In the genomic region with DNA sequence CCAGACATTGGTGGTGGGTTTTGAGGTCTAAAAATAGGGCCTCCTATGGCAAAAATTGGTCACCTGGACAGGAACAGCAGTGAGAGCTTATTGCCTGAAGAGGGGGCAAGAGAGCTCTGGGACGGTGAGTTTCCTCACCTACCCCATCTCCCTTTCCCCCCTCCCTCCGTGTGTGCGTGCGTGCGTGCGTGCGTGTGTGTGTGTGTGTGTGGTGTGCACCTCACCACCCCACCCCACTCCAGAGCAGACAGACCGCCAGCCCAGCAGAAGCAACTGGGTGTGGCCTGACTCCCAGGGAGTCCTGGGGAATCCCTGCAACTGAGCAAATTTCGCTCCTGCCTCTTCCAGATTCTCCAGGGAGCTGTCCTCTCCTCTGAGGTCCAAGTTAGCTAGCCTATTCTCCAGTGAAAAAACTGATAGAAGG, we compare ENCODE assay signal across 8 cellular contexts. TPM values are rescaled to one million over a fixed set of nuclear protein-coding genes. Genes with fewer than 3 reads are reported as not detected.
DNase-seq lines count a peak whose midpoint lies in the region; ATAC-seq and TF ChIP-seq lines count a peak whose summit lies in the region.

No MANE protein-coding gene starts in this region.

- no peaks in the 10 kb centered on the region for H3K36me3 Mint-ChIP-seq in CD8-positive, alpha-beta T cell

- H3K27me3 Mint-ChIP-seq in CD8-positive, alpha-beta T cell (ENCODE audit: low read depth), result no peaks in the 10 kb centered on the region

- TF ChIP-seq CTCF in CD8-positive, alpha-beta T cell (IDR thresholded peaks at IDR 0.05), result peak; percentile 52
- TF ChIP-seq CTCF in VCaP (conservative IDR thresholded peaks at IDR 0.05) (peak; percentile 63), breast epithelium (IDR thresholded peaks at IDR 0.05) (peak; percentile 40 to 74 (median 67)), kidney epithelial cell (IDR thresholded peaks at IDR 0.05; ENCODE audit: insufficient read depth, low read length, poor library complexity, severe bottlenecking) (peak; percentile 61)

- no peaks in the 10 kb centered on the region for H3K9me3 ChIP-seq in CD8-positive, alpha-beta T cell (ENCODE audit: low read length)
- no peaks in the 10 kb centered on the region for H3K9me3 ChIP-seq in breast epithelium

- H3K4me3 Mint-ChIP-seq in CD8-positive, alpha-beta T cell, result peak overlapping the region; percentile 67

- H3K27ac ChIP-seq in CD8-positive, alpha-beta T cell (ENCODE audit: low read depth, low read length), result peak overlapping the region; percentile 98
- H3K27ac ChIP-seq in VCaP (no peak overlapping the region), breast epithelium (peak overlapping the region; percentile 94 to 99)

- peaks cover 47% of the 10 kb centered on the region for H3K4me1 Mint-ChIP-seq in CD8-positive, alpha-beta T cell (ENCODE audit: low read depth)

- peak; percentile 59 for ATAC-seq in CD8-positive, alpha-beta T cell
- peak; percentile 25 for ATAC-seq in GM21619 (IDR thresholded peaks at IDR 0.05; ENCODE audit: unreplicated experiment)
- ATAC-seq in HG03025 (IDR thresholded peaks at IDR 0.05; ENCODE audit: low FRiP score, unreplicated experiment), result no peak

- H3K9me3 Mint-ChIP-seq in CD8-positive, alpha-beta T cell, result no peaks in the 10 kb centered on the region

- TF ChIP-seq POLR2A in breast epithelium (IDR thresholded peaks at IDR 0.05), result no peak

- intact Hi-C loops in CD8-positive, alpha-beta T cell (cut with DNase I, micrococcal nuclease), result loop anchor here (1.0 to 5.0 kb wide), 8 partner anchors 38 to 346 kb away; a partner anchor contains a TSS
- intact Hi-C loops in breast epithelium (cut with DNase I; ENCODE audit: low total_unique reads), result no loop called here

- H3K4me1 ChIP-seq in CD8-positive, alpha-beta T cell (ENCODE audit: insufficient read depth, low read length), result peaks cover 41% of the 10 kb centered on the region
- peaks cover 0 to 5% of the 10 kb centered on the region in 2 donors for H3K4me1 ChIP-seq in breast epithelium

- CTCF ChIA-PET in CD8-positive, alpha-beta T cell (lab: Charles Lee), result interaction anchor here (0.6 to 15.4 kb wide), 24 partner anchors 8 to 1189 kb away, joined by 3 to 278 read pairs (median 5); a partner anchor contains a TSS

- H3K36me3 ChIP-seq in CD8-positive, alpha-beta T cell (ENCODE audit: insufficient read depth, low read length), result no peaks in the 10 kb centered on the region
- H3K36me3 ChIP-seq in breast epithelium, result no peaks in the 10 kb centered on the region
- no peaks in the 10 kb centered on the region for H3K36me3 ChIP-seq in kidney epithelial cell (ENCODE audit: control insufficient read depth, insufficient read depth, low read length)

- POLR2A ChIA-PET in CD8-positive, alpha-beta T cell (lab: Charles Lee), result interaction anchor here (0.6 to 9.5 kb wide), 10 partner anchors 9 to 112 kb away, joined by 3 to 270 read pairs (median 5); a partner anchor contains a TSS

- DNase-seq in CD8-positive, alpha-beta T cell, result peak; percentile 60 to 90 (median 74)
- peak; percentile 70 for DNase-seq in NCI-H1694 treated with DMSO at 0.1 percent for 48 hours (lab: John Stamatoyannopoulos, UW)
- DNase-seq in breast epithelium (ENCODE audit: low spot score in 2 of 2), result peak; percentile 65 to 76
- no peak for DNase-seq in kidney epithelial cell (ENCODE audit: low read depth)
- DNase-seq in stimulated activated CD4-positive, alpha-beta T cell treated with anti-CD3 and anti-CD28 coated beads, Interleukin-2, amount 100 ng/mL, for 4 hours (ENCODE audit: low read depth), result peak; percentile 52

- H3K27me3 ChIP-seq in CD8-positive, alpha-beta T cell (ENCODE audit: insufficient read depth, low read length), result no peaks in the 10 kb centered on the region
- peaks cover 0 to 52% of the 10 kb centered on the region in 2 donors for H3K27me3 ChIP-seq in breast epithelium
- H3K27me3 ChIP-seq in kidney epithelial cell (ENCODE audit: control insufficient read depth, insufficient read depth, low read length), result no peaks in the 10 kb centered on the region

- H3K4me3 ChIP-seq in CD8-positive, alpha-beta T cell (ENCODE audit: low read depth, low read length), result peak overlapping the region; percentile 13
- H3K4me3 ChIP-seq in breast epithelium (no peak overlapping the region), kidney epithelial cell (ENCODE audit: low read depth, low read length) (no peak overlapping the region)

- H3K27ac Mint-ChIP-seq in CD8-positive, alpha-beta T cell, result peak overlapping the region; percentile 99

RNA-seq across cellular contexts. Expression of a gene that starts 44.7 kb away (rescaled TPM):
- total RNA-seq in CD8-positive, alpha-beta T cell, result 10 to 100 TPM; 65.6 to 74.7 TPM
- total RNA-seq in breast epithelium, result 10 to 100 TPM; 19.3 to 24.9 (median 20.8) TPM
- total RNA-seq in kidney epithelial cell, result 12.5 and 22.4 TPM in 2 replicates
